ENCODE assay signal across 11 cellular contexts in the genomic region with DNA sequence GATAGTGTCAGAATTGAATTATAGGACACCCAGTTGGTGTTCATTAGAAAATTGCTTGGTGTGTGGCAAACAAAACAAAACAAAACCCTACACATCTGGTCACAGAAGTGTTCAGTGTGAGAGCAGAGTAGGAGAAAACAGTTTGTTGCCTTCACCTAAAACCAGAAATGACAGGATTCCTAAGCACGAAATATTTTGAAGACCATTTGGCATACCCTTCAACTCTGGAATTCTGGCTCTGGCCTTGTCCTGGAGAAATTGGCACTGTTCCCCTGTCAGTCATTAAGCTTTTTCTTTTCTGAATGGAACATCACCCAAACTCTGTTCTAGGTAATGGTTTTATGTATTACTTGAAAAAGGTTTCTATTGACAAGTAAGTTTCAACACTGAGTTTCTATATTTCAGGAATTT.
A peak's percentile ranks its signal among the peaks of the same experiment; 100 is the strongest.
DNase-seq lines count a peak whose midpoint lies in the region; ATAC-seq and TF ChIP-seq lines count a peak whose summit lies in the region.
"Had no signal": no experiment of that assay in that cellular context is flagged by ENCODE, and none has a peak within 500 bp of the region (broad histone marks: within the 10 kb centered on the region; RNA-seq: fewer than 3 reads in every experiment).

No MANE protein-coding gene starts in this region.

- POLR2A ChIA-PET in activated CD4-positive, alpha-beta T cell treated with anti-CD3 and anti-CD28 coated beads, Interleukin-2, amount 10 ng/mL, durations not matched to agents 7 days and 5 days (lab: Charles Lee) = no interaction called here

- no peaks in the 10 kb centered on the region for H3K9me3 ChIP-seq in RWPE2 (ENCODE audit: severe bottlenecking)

- no peaks in the 10 kb centered on the region for H3K27me3 Mint-ChIP-seq in activated CD4-positive, alpha-beta T cell treated with anti-CD3 and anti-CD28 coated beads, Interleukin-2, amount 10 ng/mL, durations not matched to agents 7 days and 5 days

- peaks cover 32% of the 10 kb centered on the region for H3K4me1 ChIP-seq in RWPE2 (ENCODE audit: insufficient read depth, poor library complexity, severe bottlenecking)

- CTCF ChIA-PET in activated CD4-positive, alpha-beta T cell treated with anti-CD3 and anti-CD28 coated beads, Interleukin-2, amount 10 ng/mL, durations not matched to agents 7 days and 5 days (lab: Charles Lee) = no interaction called here

- ATAC-seq in RWPE2 (ENCODE audit: low read depth) = no peak

- H3K9me3 Mint-ChIP-seq in activated CD4-positive, alpha-beta T cell treated with anti-CD3 and anti-CD28 coated beads, Interleukin-2, amount 10 ng/mL, durations not matched to agents 7 days and 5 days = no peaks in the 10 kb centered on the region
- H3K9me3 Mint-ChIP-seq: neural crest cell; stimulated activated naive CD8-positive, alpha-beta T cell treated with anti-CD3 and anti-CD28 coated beads, Interleukin-15, Interleukin-2, amounts not matched to agents 100 ng/mL and 50 ng/mL, for 24 hours had no signal

- no peaks in the 10 kb centered on the region for H3K27me3 ChIP-seq in RWPE2 (ENCODE audit: insufficient read depth, poor library complexity, severe bottlenecking)

- H3K27ac ChIP-seq in RWPE2 (ENCODE audit: poor library complexity, severe bottlenecking) = peak overlapping the region; percentile 92

- no peak overlapping the region for H3K4me3 ChIP-seq in RWPE2 (ENCODE audit: severe bottlenecking)

- DNase-seq in EH (ENCODE audit: low read depth) (peak; percentile 70), RWPE2 (ENCODE audit: low spot score) (no peak), dermis blood vessel endothelial cell (peak; percentile 21), myocyte (ENCODE audit: low read depth) (peak; percentile 54), DMS79 (lab: John Stamatoyannopoulos, UW) (no peak), DMS 273 treated with DMSO at 0.1 percent for 48 hours (lab: John Stamatoyannopoulos, UW) (no peak), NCI-H748 (lab: John Stamatoyannopoulos, UW; ENCODE audit: unreplicated experiment) (no peak)
- DNase-seq in activated CD4-positive, alpha-beta T cell treated with anti-CD3 and anti-CD28 coated beads, Interleukin-2, amount 10 ng/mL, durations not matched to agents 7 days and 5 days = no peak
- DNase-seq: NCI-H345 had no signal

- no peak overlapping the region for H3K27ac Mint-ChIP-seq in activated CD4-positive, alpha-beta T cell treated with anti-CD3 and anti-CD28 coated beads, Interleukin-2, amount 10 ng/mL, durations not matched to agents 7 days and 5 days

- H3K36me3 ChIP-seq in RWPE2 (ENCODE audit: low read depth) = no peaks in the 10 kb centered on the region

- no peak overlapping the region for H3K4me3 Mint-ChIP-seq in activated CD4-positive, alpha-beta T cell treated with anti-CD3 and anti-CD28 coated beads, Interleukin-2, amount 10 ng/mL, durations not matched to agents 7 days and 5 days
- H3K4me3 Mint-ChIP-seq: neural crest cell; stimulated activated naive CD8-positive, alpha-beta T cell treated with anti-CD3 and anti-CD28 coated beads, Interleukin-15, Interleukin-2, amounts not matched to agents 100 ng/mL and 50 ng/mL, for 24 hours had no signal

- TF ChIP-seq CTCF in RWPE2 (IDR thresholded peaks at IDR 0.05; ENCODE audit: poor library complexity, severe bottlenecking) = no peak

- peaks cover 54% of the 10 kb centered on the region for H3K4me1 Mint-ChIP-seq in activated CD4-positive, alpha-beta T cell treated with anti-CD3 and anti-CD28 coated beads, Interleukin-2, amount 10 ng/mL, durations not matched to agents 7 days and 5 days

- H3K36me3 Mint-ChIP-seq in activated CD4-positive, alpha-beta T cell treated with anti-CD3 and anti-CD28 coated beads, Interleukin-2, amount 10 ng/mL, durations not matched to agents 7 days and 5 days (ENCODE audit: low read depth) = no peaks in the 10 kb centered on the region

Comparison
In these comparisons a context has a peak if more than half of its experiments do, and no peak if none do; other contexts are left out.
1. DNase-seq: peak in EH (single experiment), dermis blood vessel endothelial cell (single experiment) and myocyte (single experiment); none in RWPE2 (single experiment), DMS79 (single experiment), DMS 273 treated with DMSO at 0.1 percent for 48 hours (single experiment), NCI-H748 (single experiment) and activated CD4-positive, alpha-beta T cell treated with anti-CD3 and anti-CD28 coated beads, Interleukin-2, amount 10 ng/mL, durations not matched to agents 7 days and 5 days (single experiment).